ENCODE assay signal across 9 cellular contexts in genomic region chr16:8572919-8573724, GRCh38.
A peak's percentile ranks its signal among the peaks of the same experiment; 100 is the strongest.
DNase-seq lines count a peak whose midpoint lies in the region; ATAC-seq and TF ChIP-seq lines count a peak whose summit lies in the region.
"Had no signal": no experiment of that assay in that cellular context is flagged by ENCODE, and none has a peak within 500 bp of the region (broad histone marks: within the 10 kb centered on the region; RNA-seq: fewer than 3 reads in every experiment).

No MANE protein-coding gene starts in this region.

- no peak overlapping the region for H3K4me3 ChIP-seq in HL-60 (replicated peaks; ENCODE audit: insufficient read depth, low read length)

- H3K27me3 ChIP-seq in HL-60 (ENCODE audit: insufficient read depth, poor library complexity, severe bottlenecking) = no peaks in the 10 kb centered on the region

- DNase-seq in DMS 273 (lab: John Stamatoyannopoulos, UW; ENCODE audit: unreplicated experiment) = peak; percentile 60
- DNase-seq in HL-60 (ENCODE audit: low read depth in 1 of 2, low spot score in 1 of 2) = peak in 1 of 2 experiments; percentile 16
- DNase-seq in UCSD-AML1 (lab: John Stamatoyannopoulos, UW; ENCODE audit: unreplicated experiment) = peak; percentile 22
- peak; percentile 46 for DNase-seq in inferior parietal cortex (ENCODE audit: extremely low spot score)
- DNase-seq in activated gamma-delta T cell (lab: John Stamatoyannopoulos, UW) = no peak
- DNase-seq: activated B cell treated with CpG ODN at 0.5 μM for 24 hours had no signal

- no peak overlapping the region for H3K27ac ChIP-seq in HL-60 (replicated peaks)

- peak; percentile 11 for TF ChIP-seq CTCF in HL-60 (IDR thresholded peaks at IDR 0.05; ENCODE audit: insufficient read depth, low read length)

- no peak for ATAC-seq in HG03045 (IDR thresholded peaks at IDR 0.05; ENCODE audit: unreplicated experiment)
- ATAC-seq in GM19455 (IDR thresholded peaks at IDR 0.05; ENCODE audit: unreplicated experiment) = no peak
- no peak for ATAC-seq in GM19397 (IDR thresholded peaks at IDR 0.05; ENCODE audit: unreplicated experiment)
